Comparison of ENCODE assay signal across 14 cellular contexts in genomic region chr5:59450245-59450644, GRCh38.
A peak's percentile ranks its signal among the peaks of the same experiment; 100 is the strongest.
DNase-seq lines count a peak whose midpoint lies in the region; ATAC-seq and TF ChIP-seq lines count a peak whose summit lies in the region.
"Had no signal": no experiment of that assay in that cellular context is flagged by ENCODE, and none has a peak within 500 bp of the region (broad histone marks: within the 10 kb centered on the region; RNA-seq: fewer than 3 reads in every experiment).

No MANE protein-coding gene starts in this region.

- POLR2A ChIA-PET in GM10248 (lab: Yijun Ruan, JAX): no interaction called here

- H3K79me2 ChIP-seq in Loucy (ENCODE audit: insufficient read depth, low read length) (no peaks in the 10 kb centered on the region), osteoblast (ENCODE audit: insufficient read depth, low read length) (no peaks in the 10 kb centered on the region)

- H3K9ac ChIP-seq in Loucy (ENCODE audit: low read depth, low read length, poor library complexity, severe bottlenecking): no peak overlapping the region

- no peak overlapping the region for H2AFZ ChIP-seq in Loucy (ENCODE audit: low read length)
- H2AFZ ChIP-seq in osteoblast (ENCODE audit: low read length): no peak overlapping the region

- no peak overlapping the region for H3K4me2 ChIP-seq in Loucy (ENCODE audit: low read depth, low read length, poor library complexity, severe bottlenecking)
- no peak overlapping the region for H3K4me2 ChIP-seq in osteoblast (ENCODE audit: insufficient read depth, low read length)

- peak; percentile 13 for TF ChIP-seq CTCF in GM10248 (IDR thresholded peaks at IDR 0.05; ENCODE audit: control extremely low read depth, extremely low read depth, low read depth, missing control alignments)
- peak; percentile 60 for TF ChIP-seq CTCF in Loucy (conservative IDR thresholded peaks at IDR 0.05; ENCODE audit: low read length)
- TF ChIP-seq CTCF in cardiac fibroblast (IDR thresholded peaks at IDR 0.05; ENCODE audit: low read depth, low read length): peak; percentile 26
- peak; percentile 20 for TF ChIP-seq CTCF in osteoblast (IDR thresholded peaks at IDR 0.05; ENCODE audit: extremely low read depth, low read depth, low read length)
- no peak for TF ChIP-seq CTCF in natural killer cell (IDR thresholded peaks at IDR 0.05)

- no peaks in the 10 kb centered on the region for H3K36me3 ChIP-seq in Loucy (ENCODE audit: insufficient read depth, low read length)
- H3K36me3 ChIP-seq in osteoblast (ENCODE audit: insufficient read depth, low read length): no peaks in the 10 kb centered on the region
- H3K36me3 ChIP-seq: left lung had no signal

- H3K4me1 Mint-ChIP-seq in natural killer cell: no peaks in the 10 kb centered on the region
- no peaks in the 10 kb centered on the region for H3K4me1 Mint-ChIP-seq in effector memory CD8-positive, alpha-beta T cell (ENCODE audit: low read depth in 2 of 2)

- no peak overlapping the region for H3K27ac Mint-ChIP-seq in natural killer cell
- H3K27ac Mint-ChIP-seq in effector memory CD8-positive, alpha-beta T cell: no peak overlapping the region
- H3K27ac Mint-ChIP-seq: IgD-negative memory B cell had no signal

- ATAC-seq in natural killer cell (no peak), GM21528 (IDR thresholded peaks at IDR 0.05; ENCODE audit: low FRiP score, unreplicated experiment) (no peak), HG02938 (IDR thresholded peaks at IDR 0.05; ENCODE audit: unreplicated experiment) (no peak)
- ATAC-seq in effector memory CD8-positive, alpha-beta T cell (replicated peaks): no peak
- ATAC-seq: left lung had no signal

- H3K27me3 ChIP-seq in Loucy (ENCODE audit: insufficient read depth, low read length, poor library complexity, severe bottlenecking) (no peaks in the 10 kb centered on the region), osteoblast (ENCODE audit: insufficient read depth, low read length) (peaks cover 2% of the 10 kb centered on the region)
- H3K27me3 ChIP-seq: left lung had no signal

- H3K27me3 Mint-ChIP-seq in natural killer cell (ENCODE audit: low read depth in 2 of 2): peaks cover 0 to 6% of the 10 kb centered on the region in 2 donors
- no peaks in the 10 kb centered on the region for H3K27me3 Mint-ChIP-seq in effector memory CD8-positive, alpha-beta T cell
- H3K27me3 Mint-ChIP-seq: IgD-negative memory B cell had no signal

- H3F3A ChIP-seq in Loucy (ENCODE audit: low read depth): no peaks in the 10 kb centered on the region

- intact Hi-C loops in natural killer cell (cut with micrococcal nuclease): no loop called here

- H3K9me3 Mint-ChIP-seq in natural killer cell: no peaks in the 10 kb centered on the region
- no peaks in the 10 kb centered on the region for H3K9me3 Mint-ChIP-seq in effector memory CD8-positive, alpha-beta T cell

- H3K27ac ChIP-seq in osteoblast (ENCODE audit: low read depth, low read length): no peak overlapping the region
- H3K27ac ChIP-seq: left lung had no signal

- no peaks in the 10 kb centered on the region for H3K9me3 ChIP-seq in Loucy (ENCODE audit: insufficient read depth, low read depth, low read length)
- H3K9me3 ChIP-seq in osteoblast (ENCODE audit: low read depth, low read length): no peaks in the 10 kb centered on the region
- H3K9me3 ChIP-seq: left lung had no signal

- H3K36me3 Mint-ChIP-seq in natural killer cell: no peaks in the 10 kb centered on the region
- no peaks in the 10 kb centered on the region for H3K36me3 Mint-ChIP-seq in effector memory CD8-positive, alpha-beta T cell (ENCODE audit: insufficient read depth)

- CTCF ChIA-PET in GM10248 (lab: Yijun Ruan, JAX): no interaction called here

- no peaks in the 10 kb centered on the region for H3K9me2 ChIP-seq in Loucy (replicated peaks; ENCODE audit: low read depth, low read length)

- DNase-seq in GM10248 (ENCODE audit: extremely low spot score) (no peak), cardiac fibroblast (ENCODE audit: low read depth in 2 of 2) (peak in 1 of 2 donors; percentile 7), osteoblast (ENCODE audit: insufficient read length, low spot score, missing footprints) (no peak), natural killer cell (no peak)
- no peak for DNase-seq in effector memory CD8-positive, alpha-beta T cell
- DNase-seq: activated CD4-positive, alpha-beta T cell treated with anti-CD3 and anti-CD28 coated beads, Interleukin-2, amount 50 U/mL, for 1 hour; left lung; occipital lobe; SIG-M5; stimulated activated naive CD4-positive, alpha-beta T cell had no signal

- H3K4me1 ChIP-seq in Loucy (ENCODE audit: insufficient read depth, low read length, poor library complexity, severe bottlenecking) (no peaks in the 10 kb centered on the region), osteoblast (ENCODE audit: insufficient read depth, low read length) (no peaks in the 10 kb centered on the region)
- H3K4me1 ChIP-seq: left lung had no signal

- no peaks in the 10 kb centered on the region for H4K20me1 ChIP-seq in Loucy (ENCODE audit: insufficient read depth, low read length, poor library complexity, severe bottlenecking)
- H4K20me1 ChIP-seq in osteoblast (ENCODE audit: insufficient read depth, low read length): no peaks in the 10 kb centered on the region

- H3K4me3 ChIP-seq in Loucy (ENCODE audit: low read length, poor library complexity, severe bottlenecking): no peak overlapping the region
- H3K4me3 ChIP-seq in cardiac fibroblast (replicated peaks in 1 of 2; ENCODE audit: low read depth in 2 of 2, low read length in 2 of 2): no peak overlapping the region
- no peak overlapping the region for H3K4me3 ChIP-seq in osteoblast (ENCODE audit: insufficient read depth, low read length)
- H3K4me3 ChIP-seq: left lung had no signal

- H3K4me3 Mint-ChIP-seq in natural killer cell: no peak overlapping the region
- no peak overlapping the region for H3K4me3 Mint-ChIP-seq in effector memory CD8-positive, alpha-beta T cell
- H3K4me3 Mint-ChIP-seq: IgD-negative memory B cell had no signal
